ENCODE assay signal across 8 cellular contexts in the genomic region with DNA sequence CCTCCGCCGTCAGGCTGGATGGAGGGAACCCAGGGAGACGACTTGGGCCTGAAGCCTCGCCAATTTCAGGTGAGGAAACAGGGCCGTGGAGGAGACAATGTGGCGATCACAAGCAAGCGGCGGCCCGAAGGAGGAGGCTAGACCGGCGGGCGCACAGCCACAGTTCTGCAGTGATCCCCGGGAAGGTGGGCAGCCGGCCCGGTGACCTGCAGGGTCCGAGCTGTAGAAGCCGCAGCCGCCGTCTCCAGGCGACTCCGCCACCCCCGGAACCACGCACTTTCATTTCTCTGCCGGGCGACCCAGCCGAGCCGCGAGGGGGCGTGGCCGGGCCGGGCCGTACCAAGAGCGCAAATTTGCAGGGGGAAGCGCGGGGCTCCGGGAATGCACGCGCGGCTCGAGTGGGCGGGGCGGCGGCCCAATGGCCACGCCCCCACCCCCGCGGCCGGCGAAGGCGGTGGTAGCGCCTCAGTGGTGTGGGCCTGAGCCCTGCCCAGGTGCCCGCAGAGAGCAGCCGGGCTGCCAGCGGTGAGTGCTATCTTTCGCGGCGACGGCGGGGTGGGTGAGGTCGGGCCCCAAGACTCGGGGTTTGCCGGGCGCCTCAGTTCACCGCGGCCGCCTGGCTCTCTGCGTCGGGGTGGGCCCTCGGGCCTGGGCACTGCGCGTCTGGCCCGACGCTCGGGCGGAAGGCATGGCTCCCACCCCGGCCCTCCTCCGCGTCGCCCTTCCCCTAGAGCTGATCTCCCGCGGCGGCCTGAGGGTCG. TPM values are rescaled to one million over a fixed set of nuclear protein-coding genes. Genes with fewer than 3 reads are reported as not detected.
A peak's percentile ranks its signal among the peaks of the same experiment; 100 is the strongest.
DNase-seq lines count a peak whose midpoint lies in the region; ATAC-seq and TF ChIP-seq lines count a peak whose summit lies in the region.

A gene (plus strand): TSS at position 501 of the 761 bp plus-strand sequence. CDS start 38,847 bp downstream, outside the sequence.

- H3K27ac Mint-ChIP-seq in dendritic cell treated with granulocyte-macrophage colony-stimulating factor and Interleukin-4, amounts not matched to agents 40 ng/mL and 50 ng/mL, for 4 days: peak within 1 kb of the TSS; percentile 92

- no peaks in the 10 kb centered on the region for H3K27me3 Mint-ChIP-seq in dendritic cell treated with granulocyte-macrophage colony-stimulating factor and Interleukin-4, amounts not matched to agents 40 ng/mL and 50 ng/mL, for 4 days

- peak within 1 kb of the TSS; percentile 77 to 98 (median 78) for H3K4me3 ChIP-seq in liver (ENCODE audit: low read depth in 1 of 3, low read length in 3 of 3)

- intact Hi-C loops in dendritic cell treated with granulocyte-macrophage colony-stimulating factor and Interleukin-4, amounts not matched to agents 40 ng/mL and 50 ng/mL, for 4 days (cut with micrococcal nuclease): loop anchor here (5.0 kb wide), 2 partner anchors 37 to 38 kb away; a partner anchor contains a TSS

- H3K36me3 ChIP-seq in liver (ENCODE audit: control insufficient read depth in 4 of 4, insufficient read depth in 3 of 4, low read depth in 1 of 4, low read length in 3 of 4): no peaks in the 10 kb centered on the region

- no peaks in the 10 kb centered on the region for H3K27me3 ChIP-seq in liver (ENCODE audit: control insufficient read depth in 4 of 4, insufficient read depth in 4 of 4, low read length in 3 of 4)

- peaks cover 55% of the 10 kb centered on the region for H3K4me1 Mint-ChIP-seq in dendritic cell treated with granulocyte-macrophage colony-stimulating factor and Interleukin-4, amounts not matched to agents 40 ng/mL and 50 ng/mL, for 4 days (ENCODE audit: low read depth)

- ATAC-seq in GM19372 (IDR thresholded peaks at IDR 0.05; ENCODE audit: low read depth, unreplicated experiment): peak; percentile 96
- ATAC-seq in HG03521 (IDR thresholded peaks at IDR 0.05; ENCODE audit: unreplicated experiment): peak; percentile 91

- DNase-seq in NCI-H748 (lab: John Stamatoyannopoulos, UW; ENCODE audit: unreplicated experiment): peak; percentile 91
- peak; percentile 96 for DNase-seq in activated CD4-positive, alpha-beta T cell treated with anti-CD3 and anti-CD28 coated beads, Interleukin-2, amount 50 U/mL, for 4 hours
- DNase-seq in stimulated activated CD4-positive, alpha-beta T cell treated with anti-CD3 and anti-CD28 coated beads, Interleukin-4, amount 100 ng/mL, for 1 hour: peak; percentile 97

- WGBS in liver: under 1% methylated on average over 82 of the region's 82 CpGs

- TF ChIP-seq RAD21 in liver (IDR thresholded peaks at IDR 0.05): peak; percentile 42 to 43

- H3K4me3 Mint-ChIP-seq in dendritic cell treated with granulocyte-macrophage colony-stimulating factor and Interleukin-4, amounts not matched to agents 40 ng/mL and 50 ng/mL, for 4 days: peak within 1 kb of the TSS; percentile 93

- peaks cover 16% of the 10 kb centered on the region for H3K36me3 Mint-ChIP-seq in dendritic cell treated with granulocyte-macrophage colony-stimulating factor and Interleukin-4, amounts not matched to agents 40 ng/mL and 50 ng/mL, for 4 days (ENCODE audit: low read depth)

- H3K27ac ChIP-seq in C4-2B (peak within 1 kb of the TSS; percentile 87), liver (ENCODE audit: low read depth in 1 of 2, low read length in 2 of 2) (peak within 1 kb of the TSS; percentile 99 to 100)

- H3K9me3 ChIP-seq in liver (ENCODE audit: control insufficient read depth in 4 of 4, low read length in 3 of 4): no peaks in the 10 kb centered on the region

- peaks cover 0 to 38% (median 5%) of the 10 kb centered on the region in 4 donors for H3K4me1 ChIP-seq in liver (ENCODE audit: control insufficient read depth in 4 of 4, insufficient read depth in 4 of 4, low read length in 3 of 4)

- H3K9ac ChIP-seq in liver (ENCODE audit: low read depth in 1 of 2, low read length in 2 of 2): peak within 1 kb of the TSS; percentile 99 to 100

- TF ChIP-seq CTCF in C4-2B (conservative IDR thresholded peaks at IDR 0.05) (no peak), liver (IDR thresholded peaks at IDR 0.05; ENCODE audit: low read depth, low read length, missing input control) (no peak)

- H3K9me3 Mint-ChIP-seq in dendritic cell treated with granulocyte-macrophage colony-stimulating factor and Interleukin-4, amounts not matched to agents 40 ng/mL and 50 ng/mL, for 4 days: no peaks in the 10 kb centered on the region

TF ChIP-seq in liver, 16 proteins besides CTCF, POLR2A, EP300 and RAD21:
- TF ChIP-seq, protein P1, sequence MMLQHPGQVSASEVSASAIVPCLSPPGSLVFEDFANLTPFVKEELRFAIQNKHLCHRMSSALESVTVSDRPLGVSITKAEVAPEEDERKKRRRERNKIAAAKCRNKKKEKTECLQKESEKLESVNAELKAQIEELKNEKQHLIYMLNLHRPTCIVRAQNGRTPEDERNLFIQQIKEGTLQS (IDR thresholded peaks at IDR 0.05): no peak
- TF ChIP-seq NR2F2 (IDR thresholded peaks at IDR 0.05) (no peak), JUND (IDR thresholded peaks at IDR 0.05) (no peak), RXRA (IDR thresholded peaks at IDR 0.05) (peak in 1 of 2 donors; percentile 9), GABPA (IDR thresholded peaks at IDR 0.05 in 1 of 2, conservative IDR thresholded peaks at IDR 0.05 in 1 of 2) (peak in 1 of 2 donors; percentile 41), EGR1 (IDR thresholded peaks at IDR 0.05; ENCODE audit: low read depth in 2 of 2) (peak; percentile 54 to 91), YY1 (IDR thresholded peaks at IDR 0.05) (peak; percentile 96), HNF4A (conservative IDR thresholded peaks at IDR 0.05) (peak in 1 of 2 donors; percentile 18), FOXA2 (IDR thresholded peaks at IDR 0.05) (no peak), HNF4G (IDR thresholded peaks at IDR 0.05) (no peak), FOXA1 (IDR thresholded peaks at IDR 0.05) (peak; percentile 59), SP1 (IDR thresholded peaks at IDR 0.05) (peak; percentile 72), TAF1 (conservative IDR thresholded peaks at IDR 0.05) (peak; percentile 98)
- TF ChIP-seq, protein P2, sequence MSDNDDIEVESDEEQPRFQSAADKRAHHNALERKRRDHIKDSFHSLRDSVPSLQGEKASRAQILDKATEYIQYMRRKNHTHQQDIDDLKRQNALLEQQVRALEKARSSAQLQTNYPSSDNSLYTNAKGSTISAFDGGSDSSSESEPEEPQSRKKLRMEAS (IDR thresholded peaks at IDR 0.05): peak; percentile 44
- TF ChIP-seq, protein P3, sequence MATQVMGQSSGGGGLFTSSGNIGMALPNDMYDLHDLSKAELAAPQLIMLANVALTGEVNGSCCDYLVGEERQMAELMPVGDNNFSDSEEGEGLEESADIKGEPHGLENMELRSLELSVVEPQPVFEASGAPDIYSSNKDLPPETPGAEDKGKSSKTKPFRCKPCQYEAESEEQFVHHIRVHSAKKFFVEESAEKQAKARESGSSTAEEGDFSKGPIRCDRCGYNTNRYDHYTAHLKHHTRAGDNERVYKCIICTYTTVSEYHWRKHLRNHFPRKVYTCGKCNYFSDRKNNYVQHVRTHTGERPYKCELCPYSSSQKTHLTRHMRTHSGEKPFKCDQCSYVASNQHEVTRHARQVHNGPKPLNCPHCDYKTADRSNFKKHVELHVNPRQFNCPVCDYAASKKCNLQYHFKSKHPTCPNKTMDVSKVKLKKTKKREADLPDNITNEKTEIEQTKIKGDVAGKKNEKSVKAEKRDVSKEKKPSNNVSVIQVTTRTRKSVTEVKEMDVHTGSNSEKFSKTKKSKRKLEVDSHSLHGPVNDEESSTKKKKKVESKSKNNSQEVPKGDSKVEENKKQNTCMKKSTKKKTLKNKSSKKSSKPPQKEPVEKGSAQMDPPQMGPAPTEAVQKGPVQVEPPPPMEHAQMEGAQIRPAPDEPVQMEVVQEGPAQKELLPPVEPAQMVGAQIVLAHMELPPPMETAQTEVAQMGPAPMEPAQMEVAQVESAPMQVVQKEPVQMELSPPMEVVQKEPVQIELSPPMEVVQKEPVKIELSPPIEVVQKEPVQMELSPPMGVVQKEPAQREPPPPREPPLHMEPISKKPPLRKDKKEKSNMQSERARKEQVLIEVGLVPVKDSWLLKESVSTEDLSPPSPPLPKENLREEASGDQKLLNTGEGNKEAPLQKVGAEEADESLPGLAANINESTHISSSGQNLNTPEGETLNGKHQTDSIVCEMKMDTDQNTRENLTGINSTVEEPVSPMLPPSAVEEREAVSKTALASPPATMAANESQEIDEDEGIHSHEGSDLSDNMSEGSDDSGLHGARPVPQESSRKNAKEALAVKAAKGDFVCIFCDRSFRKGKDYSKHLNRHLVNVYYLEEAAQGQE (IDR thresholded peaks at IDR 0.05): peak; percentile 93
- TF ChIP-seq, protein P4, sequence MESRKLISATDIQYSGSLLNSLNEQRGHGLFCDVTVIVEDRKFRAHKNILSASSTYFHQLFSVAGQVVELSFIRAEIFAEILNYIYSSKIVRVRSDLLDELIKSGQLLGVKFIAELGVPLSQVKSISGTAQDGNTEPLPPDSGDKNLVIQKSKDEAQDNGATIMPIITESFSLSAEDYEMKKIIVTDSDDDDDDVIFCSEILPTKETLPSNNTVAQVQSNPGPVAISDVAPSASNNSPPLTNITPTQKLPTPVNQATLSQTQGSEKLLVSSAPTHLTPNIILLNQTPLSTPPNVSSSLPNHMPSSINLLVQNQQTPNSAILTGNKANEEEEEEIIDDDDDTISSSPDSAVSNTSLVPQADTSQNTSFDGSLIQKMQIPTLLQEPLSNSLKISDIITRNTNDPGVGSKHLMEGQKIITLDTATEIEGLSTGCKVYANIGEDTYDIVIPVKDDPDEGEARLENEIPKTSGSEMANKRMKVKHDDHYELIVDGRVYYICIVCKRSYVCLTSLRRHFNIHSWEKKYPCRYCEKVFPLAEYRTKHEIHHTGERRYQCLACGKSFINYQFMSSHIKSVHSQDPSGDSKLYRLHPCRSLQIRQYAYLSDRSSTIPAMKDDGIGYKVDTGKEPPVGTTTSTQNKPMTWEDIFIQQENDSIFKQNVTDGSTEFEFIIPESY (IDR thresholded peaks at IDR 0.05): peak; percentile 40

RNA-seq across cellular contexts. Expression of the gene that starts here (rescaled TPM):
- 100 to 1,000 TPM; 116 to 571 TPM for total RNA-seq in liver
- polyA plus RNA-seq in liver: 100 to 1,000 TPM; 377 to 973 TPM

Comparison
In these comparisons a context has a peak if more than half of its experiments do, and no peak if none do; other contexts are left out.
1. Peak in every context shown above with its lines: DNase-seq, ATAC-seq, H3K4me3 ChIP-seq and H3K27ac ChIP-seq.